2 cellular contexts compared by ENCODE assay signal in the genomic region with DNA sequence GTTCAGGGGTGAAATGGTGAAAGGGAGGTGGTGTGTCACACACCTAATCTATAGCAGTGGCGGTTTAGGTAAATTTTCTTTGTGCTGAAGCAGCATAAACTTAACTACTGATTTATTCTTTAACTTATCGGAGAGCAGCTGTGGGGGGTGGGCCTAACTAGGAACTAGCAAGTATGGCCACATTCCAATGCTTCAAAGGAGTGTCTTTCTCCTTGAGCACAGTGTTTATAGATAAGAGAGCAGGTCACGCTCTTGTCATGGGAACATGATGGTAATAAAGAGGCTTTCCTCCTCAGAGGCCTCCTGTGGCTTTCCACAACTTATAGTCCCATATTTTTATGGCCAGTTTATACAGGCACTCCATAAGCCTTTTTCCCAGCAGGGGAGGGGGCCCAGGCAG. TPM values are rescaled to one million over a fixed set of nuclear protein-coding genes. Genes with fewer than 3 reads are reported as not detected.
"Had no signal": no experiment of that assay in that cellular context is flagged by ENCODE, and none has a peak within 500 bp of the region (broad histone marks: within the 10 kb centered on the region; RNA-seq: fewer than 3 reads in every experiment).

No MANE protein-coding gene starts in this region.

RNA-seq across cellular contexts. Expression of gene ZNF726, which starts 37.9 kb away (rescaled TPM):
- total RNA-seq: hepatocyte, left ventricle myocardium superior had no signal
- polyA plus RNA-seq: hepatocyte had no signal
